In the genomic region with DNA sequence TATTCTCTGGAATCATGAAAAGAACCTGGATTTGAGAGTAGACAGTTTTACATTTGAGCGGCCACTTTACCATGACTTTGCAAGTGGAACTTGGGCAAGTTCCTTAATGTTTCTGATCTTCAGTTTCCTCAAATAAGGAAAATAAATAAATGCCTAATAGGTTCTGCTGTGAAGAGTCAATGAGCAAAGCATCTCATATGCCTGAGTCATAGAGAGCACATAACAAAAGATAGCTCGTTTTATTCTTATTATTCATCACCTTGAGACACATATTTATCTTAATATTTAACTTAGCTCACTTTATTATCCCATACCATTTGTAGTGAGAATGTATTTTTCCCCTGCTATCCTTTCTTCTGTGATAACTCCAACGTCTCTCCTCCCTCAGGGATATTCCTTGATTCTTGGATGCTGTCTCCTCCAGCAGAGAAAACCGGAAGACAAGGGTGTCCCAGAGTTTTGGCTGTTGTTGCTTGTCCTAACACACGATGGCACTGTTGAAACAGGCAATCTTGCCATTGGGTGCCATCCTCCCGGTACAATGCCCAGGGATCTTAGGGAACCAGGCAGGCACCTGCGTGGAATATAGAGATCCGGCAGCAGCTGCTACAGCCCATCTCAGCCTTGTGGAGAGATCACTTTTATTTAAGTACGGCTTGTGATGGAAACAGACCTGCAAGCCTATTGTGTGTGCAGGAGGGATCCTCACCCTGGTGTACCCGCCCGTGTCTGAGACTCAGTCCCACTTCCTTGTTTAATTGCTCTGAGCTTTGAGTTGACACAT, we compare ENCODE assay signal across 8 cellular contexts. TPM values are rescaled to one million over a fixed set of nuclear protein-coding genes. Genes with fewer than 3 reads are reported as not detected.
DNase-seq lines count a peak whose midpoint lies in the region; ATAC-seq and TF ChIP-seq lines count a peak whose summit lies in the region.

No MANE protein-coding gene starts in this region.

- DNase-seq in DMS153 (lab: John Stamatoyannopoulos, UW), result peak; percentile 47
- peak; percentile 55 for DNase-seq in NCI-H2227 treated with DMSO at 0.1 percent for 48 hours (lab: John Stamatoyannopoulos, UW)
- peak; percentile 52 for DNase-seq in activated CD4-positive, alpha-beta T cell treated with anti-CD3 and anti-CD28 coated beads for 48 hours
- DNase-seq in endothelial cell (ENCODE audit: low spot score), result peak; percentile 70
- peak in 1 of 2 donors; percentile 19 for DNase-seq in memory B cell (ENCODE audit: low spot score in 2 of 2)
- DNase-seq in tibial artery, result peak in 1 of 2 donors; percentile 36

- TF ChIP-seq CTCF in HEK293 (tag by site-specific recombination; IDR thresholded peaks at IDR 0.05) (peak; percentile 80), endothelial cell (IDR thresholded peaks at IDR 0.05; ENCODE audit: unreplicated experiment) (peak; percentile 68), tibial artery (IDR thresholded peaks at IDR 0.05) (peak; percentile 67 to 76)

- H3K9me3 ChIP-seq in HEK293 (ENCODE audit: control insufficient read depth, insufficient read depth, low read depth, low read length) (no peaks in the 10 kb centered on the region), tibial artery (no peaks in the 10 kb centered on the region)

- no peak overlapping the region for H3K4me3 Mint-ChIP-seq in endothelial cell (ENCODE audit: unreplicated experiment)
- H3K4me3 Mint-ChIP-seq in memory B cell, result peak overlapping the region; percentile 4

- H3K27me3 ChIP-seq in tibial artery, result peaks cover 0 to 45% of the 10 kb centered on the region in 2 donors

- no peak overlapping the region for H3K27ac Mint-ChIP-seq in endothelial cell (ENCODE audit: unreplicated experiment)
- no peak overlapping the region for H3K27ac Mint-ChIP-seq in memory B cell

- POLR2A ChIA-PET in HEK293 (lab: Yijun Ruan, JAX), result no interaction called here

- intact Hi-C loops in tibial artery (cut with DNase I; ENCODE audit: low total_unique reads), result no loop called here

- no peaks in the 10 kb centered on the region for H3K36me3 ChIP-seq in HEK293 (ENCODE audit: control insufficient read depth in 2 of 2, insufficient read depth in 1 of 2, low read length in 2 of 2)
- no peaks in the 10 kb centered on the region for H3K36me3 ChIP-seq in tibial artery

- H3K27me3 Mint-ChIP-seq in endothelial cell (ENCODE audit: unreplicated experiment), result no peaks in the 10 kb centered on the region
- peaks cover 26% of the 10 kb centered on the region for H3K27me3 Mint-ChIP-seq in memory B cell

- CTCF ChIA-PET in HEK293 (lab: Yijun Ruan, JAX), result interaction anchor here (0.5 to 9.7 kb wide), 64 partner anchors 8 to 1495 kb away, joined by 3 to 131 read pairs (median 4); partner anchors contain the start of gene SV2B

- H3K4me1 ChIP-seq in HEK293 (ENCODE audit: control insufficient read depth, insufficient read depth, low read length) (no peaks in the 10 kb centered on the region), tibial artery (no peaks in the 10 kb centered on the region)

- no peaks in the 10 kb centered on the region for H3K9me3 Mint-ChIP-seq in endothelial cell (ENCODE audit: unreplicated experiment)
- H3K9me3 Mint-ChIP-seq in memory B cell, result peaks cover 1% of the 10 kb centered on the region

- H3K36me3 Mint-ChIP-seq in endothelial cell (ENCODE audit: low read depth, unreplicated experiment), result no peaks in the 10 kb centered on the region
- H3K36me3 Mint-ChIP-seq in memory B cell, result no peaks in the 10 kb centered on the region

- no peak overlapping the region for H3K27ac ChIP-seq in HEK293 (ENCODE audit: extremely low read depth, low read depth, low read length)
- no peak overlapping the region for H3K27ac ChIP-seq in tibial artery

- ATAC-seq in memory B cell (ENCODE audit: low read depth) (peak; percentile 45), HG03521 (IDR thresholded peaks at IDR 0.05; ENCODE audit: unreplicated experiment) (no peak)

- H3K4me3 ChIP-seq in HEK293 (ENCODE audit: low read depth, low read length) (no peak overlapping the region), tibial artery (no peak overlapping the region)

- H3K4me1 Mint-ChIP-seq in endothelial cell (ENCODE audit: unreplicated experiment) (peaks cover 3% of the 10 kb centered on the region), memory B cell (peaks cover 3% of the 10 kb centered on the region)

TF ChIP-seq in HEK293, 187 proteins besides CTCF, POLR2A, EP300 and RAD21 (continues in another document):
- TF ChIP-seq RBAK (tag by site-specific recombination; IDR thresholded peaks at IDR 0.05) (no peak), ZNF114 (tag by site-specific recombination; IDR thresholded peaks at IDR 0.05) (no peak), MZF1 (tag by site-specific recombination; IDR thresholded peaks at IDR 0.05; ENCODE audit: borderline replicate concordance) (no peak), ZNF366 (tag by site-specific recombination; conservative IDR thresholded peaks at IDR 0.05) (no peak), ZNF473 (tag by site-specific recombination; IDR thresholded peaks at IDR 0.05) (no peak), SALL2 (tag by site-specific recombination; IDR thresholded peaks at IDR 0.05; ENCODE audit: borderline replicate concordance) (no peak), ZFP37 (tag by site-specific recombination; IDR thresholded peaks at IDR 0.05) (no peak), ZSCAN30 (tag by site-specific recombination; IDR thresholded peaks at IDR 0.05) (0 out of 2 replicates have a peak, but pooled peaks have one; percentile 24), SP3 (tag by site-specific recombination; IDR thresholded peaks at IDR 0.05) (no peak), ZBTB17 (tag by site-specific recombination; IDR thresholded peaks at IDR 0.05) (peak; percentile 80), SCRT2 (tag by site-specific recombination; IDR thresholded peaks at IDR 0.05) (no peak), HIC1 (tag by site-specific recombination; IDR thresholded peaks at IDR 0.05) (peak; percentile 62; the same call in 1 of the 2 replicates), WT1 (tag by site-specific recombination; IDR thresholded peaks at IDR 0.05) (no peak), AEBP2 (tag by site-specific recombination; IDR thresholded peaks at IDR 0.05; ENCODE audit: borderline replicate concordance) (no peak), ZNF654 (tag by site-specific recombination; IDR thresholded peaks at IDR 0.05; ENCODE audit: low read depth) (peak; percentile 75), ZNF585B (tag by site-specific recombination; IDR thresholded peaks at IDR 0.05) (no peak), ZNF2 (tag by site-specific recombination; IDR thresholded peaks at IDR 0.05) (peak; percentile 81; the same call in 1 of the 2 replicates), ZNF501 (tag by site-specific recombination; IDR thresholded peaks at IDR 0.05) (no peak)
- TF ChIP-seq, protein P1, sequence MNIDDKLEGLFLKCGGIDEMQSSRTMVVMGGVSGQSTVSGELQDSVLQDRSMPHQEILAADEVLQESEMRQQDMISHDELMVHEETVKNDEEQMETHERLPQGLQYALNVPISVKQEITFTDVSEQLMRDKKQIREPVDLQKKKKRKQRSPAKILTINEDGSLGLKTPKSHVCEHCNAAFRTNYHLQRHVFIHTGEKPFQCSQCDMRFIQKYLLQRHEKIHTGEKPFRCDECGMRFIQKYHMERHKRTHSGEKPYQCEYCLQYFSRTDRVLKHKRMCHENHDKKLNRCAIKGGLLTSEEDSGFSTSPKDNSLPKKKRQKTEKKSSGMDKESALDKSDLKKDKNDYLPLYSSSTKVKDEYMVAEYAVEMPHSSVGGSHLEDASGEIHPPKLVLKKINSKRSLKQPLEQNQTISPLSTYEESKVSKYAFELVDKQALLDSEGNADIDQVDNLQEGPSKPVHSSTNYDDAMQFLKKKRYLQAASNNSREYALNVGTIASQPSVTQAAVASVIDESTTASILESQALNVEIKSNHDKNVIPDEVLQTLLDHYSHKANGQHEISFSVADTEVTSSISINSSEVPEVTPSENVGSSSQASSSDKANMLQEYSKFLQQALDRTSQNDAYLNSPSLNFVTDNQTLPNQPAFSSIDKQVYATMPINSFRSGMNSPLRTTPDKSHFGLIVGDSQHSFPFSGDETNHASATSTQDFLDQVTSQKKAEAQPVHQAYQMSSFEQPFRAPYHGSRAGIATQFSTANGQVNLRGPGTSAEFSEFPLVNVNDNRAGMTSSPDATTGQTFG (tag by site-specific recombination; IDR thresholded peaks at IDR 0.05; ENCODE audit: borderline replicate concordance), result no peak

RNA-seq across cellular contexts. Expression of gene VPS33B, which starts 33.3 kb away (rescaled TPM):
- 16.0 TPM for total RNA-seq in endothelial cell (ENCODE audit: unreplicated experiment)

RNA-seq across cellular contexts. Expression of gene SV2B, which starts 44.3 kb away (rescaled TPM):
- 0.26 TPM for total RNA-seq in endothelial cell (ENCODE audit: unreplicated experiment)
